8 cellular contexts compared by ENCODE assay signal in the genomic region with DNA sequence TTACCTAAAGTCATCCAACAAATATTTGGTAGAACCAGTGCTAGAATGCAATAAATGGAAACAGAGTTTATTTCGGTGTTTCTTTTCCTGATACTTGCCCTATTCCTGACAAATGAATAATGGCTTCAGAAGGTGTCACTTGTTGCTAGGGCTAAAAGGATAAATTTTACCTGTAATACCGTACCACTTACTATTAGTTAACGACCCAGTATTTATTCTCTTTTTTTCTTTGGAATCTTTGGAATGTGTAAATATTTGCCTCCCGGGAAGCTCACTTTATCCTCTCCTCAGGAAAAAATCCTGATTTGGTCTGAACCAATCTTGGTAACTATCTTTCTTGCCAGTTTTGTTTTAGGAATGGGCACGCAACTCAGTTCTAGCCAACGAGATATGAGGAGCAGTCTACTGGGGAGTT. TPM values are rescaled to one million over a fixed set of nuclear protein-coding genes. Genes with fewer than 3 reads are reported as not detected.
DNase-seq lines count a peak whose midpoint lies in the region; ATAC-seq, FAIRE-seq and TF ChIP-seq lines count a peak whose summit lies in the region.
"Not testable (repeated sequence)": the region's sequence is repeated elsewhere in the genome, so short reads cannot be mapped to it uniquely, and the experiment has no call there.
"Had no signal": no experiment of that assay in that cellular context is flagged by ENCODE, and none has a peak within 500 bp of the region (broad histone marks: within the 10 kb centered on the region; RNA-seq: fewer than 3 reads in every experiment).

No MANE protein-coding gene starts in this region.

- not testable (repeated sequence) for TF ChIP-seq RAD21 in A549 (conservative IDR thresholded peaks at IDR 0.05 in 1 of 2, IDR thresholded peaks at IDR 0.05 in 1 of 2)

- WGBS in A549 (ENCODE audit: missing lambda C conversion rate), result 13% methylated on average over 5 of the region's 6 CpGs
- 60 to 65% methylated on average over 2 to 4 of the region's 6 CpGs for WGBS in body of pancreas, 2 donors
- WGBS in right lobe of liver (ENCODE audit: insufficient coverage, low coverage, low lambda C conversion rate, missing lambda C conversion rate), result 28% methylated on average over 5 of the region's 6 CpGs

- not testable (repeated sequence) for H3K27me3 ChIP-seq in PC-3 (ENCODE audit: low read length); RWPE2 (ENCODE audit: insufficient read depth, poor library complexity, severe bottlenecking); body of pancreas; right lobe of liver

- not testable (repeated sequence) for TF ChIP-seq CTCF in A549 (IDR thresholded peaks at IDR 0.05); PC-3 (conservative IDR thresholded peaks at IDR 0.05; ENCODE audit: low read depth, low read length); RWPE2 (IDR thresholded peaks at IDR 0.05; ENCODE audit: poor library complexity, severe bottlenecking); body of pancreas (IDR thresholded peaks at IDR 0.05); right lobe of liver (IDR thresholded peaks at IDR 0.05)

- peak overlapping the region; percentile 45; the same call in 2 of the 3 replicates for H3K4me2 ChIP-seq in A549
- H3K4me2 ChIP-seq in PC-3 (ENCODE audit: low read length), result not testable (repeated sequence)

- H3K4me1 ChIP-seq in A549; PC-3 (ENCODE audit: insufficient read depth, low read length); RWPE2 (ENCODE audit: insufficient read depth, poor library complexity, severe bottlenecking); body of pancreas; right lobe of liver: not testable (repeated sequence)

- ATAC-seq in A549, result peak; percentile 91 to 95
- peak; percentile 53 for ATAC-seq in PC-3
- peak; percentile 45; the same call in 1 of the 3 replicates for ATAC-seq in RWPE2 (ENCODE audit: low read depth)
- peak; percentile 74 for ATAC-seq in body of pancreas
- ATAC-seq in left lobe of liver, result peak; percentile 71
- ATAC-seq in right lobe of liver, result peak; percentile 70 to 91 (median 82)

- BruUV-seq in PC-3 (replicated peaks; lab: Mats Ljungman, UMichigan), result not testable (repeated sequence)

- not testable (repeated sequence) for H3K79me2 ChIP-seq in PC-3 (ENCODE audit: low read length)

- H2AFZ ChIP-seq in PC-3 (ENCODE audit: low read length), result not testable (repeated sequence)

- not testable (repeated sequence) for H3F3A ChIP-seq in PC-3 (ENCODE audit: low read length, unreplicated experiment)

- not testable (repeated sequence) for H4K20me1 ChIP-seq in PC-3 (ENCODE audit: low read length)

- H3K9ac ChIP-seq in PC-3 (ENCODE audit: low read length), result not testable (repeated sequence)

- FAIRE-seq in A549 (lab: Jason Lieb, UNC), result not testable (repeated sequence)

- H3K27ac ChIP-seq in A549; PC-3 (ENCODE audit: low read length); RWPE2 (ENCODE audit: poor library complexity, severe bottlenecking); body of pancreas; right lobe of liver: not testable (repeated sequence)

- not testable (repeated sequence) for H3K4me3 ChIP-seq in A549; PC-3 (ENCODE audit: low read length); RWPE2 (ENCODE audit: severe bottlenecking); body of pancreas; right lobe of liver

- not testable (repeated sequence) for H3K9me3 ChIP-seq in A549; PC-3 (ENCODE audit: low read length); RWPE2 (ENCODE audit: severe bottlenecking); body of pancreas; right lobe of liver

- H3K9me2 ChIP-seq in PC-3 (replicated peaks; ENCODE audit: low read length), result not testable (repeated sequence)

- POLR2A ChIA-PET in A549 (lab: Yijun Ruan, JAX); PC-3 (lab: Charles Lee; ENCODE audit: unreplicated experiment): not testable (repeated sequence)

- DNase-seq in A549 (ENCODE audit: low read depth in 1 of 2, low spot score in 1 of 2), result peak in 1 of 2 experiments; percentile 12
- peak; percentile 0 for DNase-seq in PC-3
- DNase-seq in RWPE2 (ENCODE audit: low spot score); body of pancreas; left lobe of liver (ENCODE audit: low spot score); right lobe of liver: not testable (repeated sequence)

- intact Hi-C loops in PC-3 (cut with micrococcal nuclease); body of pancreas (cut with DNase I); right lobe of liver (cut with DNase I): not testable (repeated sequence)

- H3K36me3 ChIP-seq in PC-3 (ENCODE audit: low read depth, low read length); RWPE2 (ENCODE audit: low read depth); body of pancreas (replicated peaks in 1 of 2; ENCODE audit: insufficient read depth in 1 of 2, low read depth in 2 of 2); right lobe of liver: not testable (repeated sequence)

- CTCF ChIA-PET in A549 (lab: Yijun Ruan, JAX); PC-3 (lab: Charles Lee): not testable (repeated sequence)

- not testable (repeated sequence) for TF ChIP-seq EP300 in A549 (IDR thresholded peaks at IDR 0.05)

- TF ChIP-seq POLR2A in A549 (IDR thresholded peaks at IDR 0.05; ENCODE audit: low read length); body of pancreas (IDR thresholded peaks at IDR 0.05); right lobe of liver (IDR thresholded peaks at IDR 0.05): not testable (repeated sequence)

TF ChIP-seq in A549, 52 proteins besides CTCF, POLR2A, EP300 and RAD21:
- TF ChIP-seq RFX5 (IDR thresholded peaks at IDR 0.05), result peak; percentile 95

RNA-seq across cellular contexts. Expression of a gene that starts 14.1 kb away (rescaled TPM):
- polyA plus RNA-seq in A549 (2011; rRNA removed), result 0.05 TPM in 1 of 2 replicates, not detected in the other
- polyA plus RNA-seq in A549 (2012; cell fraction: cytosol; rRNA removed), result 0.04 and 0.08 TPM in 2 replicates
- 0.09 and 0.16 TPM in 2 replicates for polyA plus RNA-seq in A549 (2012; cell fraction: nucleus; rRNA removed)
- 0.09 to 0.15 TPM (median 0.09 TPM) in 3 replicates for polyA plus RNA-seq in A549 (2017; fragmentation: RNase III; extraction: RNeasy Plus Mini Kit Qiagen cat#74134 plus additional on column Dnase treatment)
- polyA minus RNA-seq in A549 (2011; rRNA and poly(A)+ RNA removed), result not detected in 2 replicates
- total RNA-seq in PC-3 (2014; rRNA removed), result 0.18 and 0.86 TPM in 2 replicates
- total RNA-seq in body of pancreas, result 1 to 10 TPM; 1.0 to 1.3 TPM
- 1.1 TPM for total RNA-seq in left lobe of liver
- 1 to 10 TPM in 2 of 6 experiments, under 1 TPM in 3, not detected in 1; 0.21 to 1.5 (median 0.56) TPM for total RNA-seq in right lobe of liver
- polyA plus RNA-seq: CD8-positive, alpha-beta memory T cell; GM23248 had no signal
